11 cellular contexts compared by ENCODE assay signal in genomic region chr2:174553811-174554493, GRCh38. TPM values are rescaled to one million over a fixed set of nuclear protein-coding genes. Genes with fewer than 3 reads are reported as not detected.
A peak's percentile ranks its signal among the peaks of the same experiment; 100 is the strongest.
DNase-seq lines count a peak whose midpoint lies in the region; ATAC-seq, FAIRE-seq and TF ChIP-seq lines count a peak whose summit lies in the region.
"Had no signal": no experiment of that assay in that cellular context is flagged by ENCODE, and none has a peak within 500 bp of the region (broad histone marks: within the 10 kb centered on the region; RNA-seq: fewer than 3 reads in every experiment).

No MANE protein-coding gene starts in this region.

- H3K27me3 ChIP-seq in left ventricle myocardium inferior (ENCODE audit: low read depth): no peaks in the 10 kb centered on the region

- no peaks in the 10 kb centered on the region for H3K9me3 Mint-ChIP-seq in endothelial cell (ENCODE audit: unreplicated experiment)

- no peak overlapping the region for H3K27ac ChIP-seq in left ventricle myocardium inferior (replicated peaks)

- peaks cover 7% of the 10 kb centered on the region for H3K9me3 ChIP-seq in left ventricle myocardium inferior (replicated peaks)

- TF ChIP-seq CTCF in left ventricle myocardium inferior (IDR thresholded peaks at IDR 0.05; ENCODE audit: borderline replicate concordance) (no peak), endothelial cell (IDR thresholded peaks at IDR 0.05; ENCODE audit: unreplicated experiment) (no peak)

- no peak for TF ChIP-seq POLR2A in GM12891 (IDR thresholded peaks at IDR 0.05; ENCODE audit: low read depth, low read length)

- no peak overlapping the region for H3K4me3 ChIP-seq in left ventricle myocardium inferior
- H3K4me3 ChIP-seq: lung had no signal

- peaks cover 9% of the 10 kb centered on the region for H3K36me3 ChIP-seq in left ventricle myocardium inferior

- intact Hi-C loops in left ventricle myocardium inferior (cut with micrococcal nuclease): loop anchor here (5.0 kb wide), 1 partner anchor 378 kb away; no protein-coding TSS in a partner anchor

- H3K4me1 ChIP-seq in left ventricle myocardium inferior: peaks cover 18% of the 10 kb centered on the region

- no peak overlapping the region for H3K27ac Mint-ChIP-seq in endothelial cell (ENCODE audit: unreplicated experiment)

- H3K27me3 Mint-ChIP-seq in endothelial cell (ENCODE audit: unreplicated experiment): no peaks in the 10 kb centered on the region

- H3K4me1 Mint-ChIP-seq in endothelial cell (ENCODE audit: unreplicated experiment): no peaks in the 10 kb centered on the region

- H3K36me3 Mint-ChIP-seq in endothelial cell (ENCODE audit: low read depth, unreplicated experiment): no peaks in the 10 kb centered on the region

- DNase-seq in GM12891 (ENCODE audit: insufficient read length, low spot score) (no peak), NOMO-1 treated with dmso at 0.1 percent for 144 hours (lab: John Stamatoyannopoulos, UW; ENCODE audit: unreplicated experiment) (peak; percentile 5), left ventricle myocardium inferior (no peak), endothelial cell (ENCODE audit: low spot score) (no peak), HUDEP-2 (lab: John Stamatoyannopoulos, UW; ENCODE audit: unreplicated experiment in 76 of 76) (no peak), HuH-7.5 (ENCODE audit: low spot score) (no peak)
- DNase-seq in effector CD4-positive, alpha-beta T cell: peak; percentile 9

- peak; percentile 86 for FAIRE-seq in GM12891 (lab: Jason Lieb, UNC)
- FAIRE-seq: endothelial cell of umbilical vein, G401.6 had no signal

- H3K4me3 Mint-ChIP-seq in endothelial cell (ENCODE audit: unreplicated experiment): no peak overlapping the region

- ATAC-seq in GM21723 (IDR thresholded peaks at IDR 0.05; ENCODE audit: unreplicated experiment): peak; percentile 74

TF ChIP-seq in GM12891, 5 proteins besides CTCF, POLR2A, EP300 and RAD21:
- TF ChIP-seq PAX5 (IDR thresholded peaks at IDR 0.05; ENCODE audit: insufficient read depth, low read length, severe bottlenecking): no peak
- peak; percentile 90 for TF ChIP-seq SPI1 (IDR thresholded peaks at IDR 0.05; ENCODE audit: low read depth, low read length)
- TF ChIP-seq TAF1 (IDR thresholded peaks at IDR 0.05; ENCODE audit: low read depth, low read length): no peak

RNA-seq across cellular contexts. Expression of gene WIPF1, which starts 43.7 kb away (rescaled TPM):
- 91.7 TPM for polyA plus RNA-seq in GM12891 (2012; ENCODE audit: low read depth, missing spikeins)
- total RNA-seq in left ventricle myocardium inferior (15.0 TPM), endothelial cell (ENCODE audit: unreplicated experiment) (62.8 TPM)

Comparison
In these comparisons a context has a peak if more than half of its experiments do, and no peak if none do; other contexts are left out.
1. DNase-seq: peak in NOMO-1 treated with dmso at 0.1 percent for 144 hours (single experiment) and effector CD4-positive, alpha-beta T cell (single experiment); none in GM12891 (single experiment), left ventricle myocardium inferior (single experiment), endothelial cell (single experiment), HUDEP-2 (0 of 76) and HuH-7.5 (single experiment).